In genomic region chr20:5722927-5723326, GRCh38 we compare ENCODE assay signal across 13 cellular contexts.
"Had no signal": no experiment of that assay in that cellular context is flagged by ENCODE, and none has a peak within 500 bp of the region (broad histone marks: within the 10 kb centered on the region; RNA-seq: fewer than 3 reads in every experiment).

No MANE protein-coding gene starts in this region.

- H3K27ac Mint-ChIP-seq: activated CD8-positive, alpha-beta memory T cell treated with anti-CD3 and anti-CD28 coated beads, Interleukin-2, amount 10 ng/mL, durations not matched to agents 7 days and 5 days; activated naive CD4-positive, alpha-beta T cell treated with anti-CD3 and anti-CD28 coated beads, Interleukin-2, amount 50 U/mL, for 72 hours; activated T-cell treated with anti-CD3 and anti-CD28 coated beads, Interleukin-2, amount 50 U/mL, for 24 hours; stimulated activated memory B cell treated with anti-CD40 and anti-IgM and Interleukin-4, amounts not matched to agents 10 μg/mL and 1 μg/mL and 100 μg/mL, for 72 hours had no signal

- H3K36me3 Mint-ChIP-seq: activated CD8-positive, alpha-beta memory T cell treated with anti-CD3 and anti-CD28 coated beads, Interleukin-2, amount 10 ng/mL, durations not matched to agents 7 days and 5 days; activated naive CD4-positive, alpha-beta T cell treated with anti-CD3 and anti-CD28 coated beads, Interleukin-2, amount 50 U/mL, for 72 hours; stimulated activated memory B cell treated with anti-CD40 and anti-IgM and Interleukin-4, amounts not matched to agents 10 μg/mL and 1 μg/mL and 100 μg/mL, for 72 hours had no signal

- H3K27me3 Mint-ChIP-seq: activated T-cell treated with anti-CD3 and anti-CD28 coated beads, Interleukin-2, amount 50 U/mL, for 24 hours had no signal

- H3K4me3 Mint-ChIP-seq: activated CD8-positive, alpha-beta memory T cell treated with anti-CD3 and anti-CD28 coated beads, Interleukin-2, amount 10 ng/mL, durations not matched to agents 7 days and 5 days; activated T-cell treated with anti-CD3 and anti-CD28 coated beads, Interleukin-2, amount 50 U/mL, for 24 hours; stimulated activated memory B cell treated with anti-CD40 and anti-IgM and Interleukin-4, amounts not matched to agents 10 μg/mL and 1 μg/mL and 100 μg/mL, for 72 hours had no signal

- DNase-seq: activated CD4-positive, alpha-beta T cell treated with anti-CD3 and anti-CD28 coated beads, Interleukin-2, amount 50 U/mL, for 1 hour; activated CD8-positive, alpha-beta memory T cell treated with anti-CD3 and anti-CD28 coated beads, Interleukin-2, amount 10 ng/mL, durations not matched to agents 7 days and 5 days; activated T-cell treated with anti-CD3 and anti-CD28 coated beads, Interleukin-2, amount 50 U/mL, for 24 hours; anterior cingulate cortex; brain microvascular endothelial cell; cerebellar nuclear complex; dermis blood vessel endothelial cell; gastrocnemius medialis; heart left ventricle; left colon; midbrain had no signal

- ATAC-seq: activated CD8-positive, alpha-beta memory T cell treated with anti-CD3 and anti-CD28 coated beads, Interleukin-2, amount 10 ng/mL, durations not matched to agents 7 days and 5 days; activated naive CD4-positive, alpha-beta T cell treated with anti-CD3 and anti-CD28 coated beads, Interleukin-2, amount 50 U/mL, for 72 hours; gastrocnemius medialis; heart left ventricle; left colon; stimulated activated memory B cell treated with anti-CD40 and anti-IgM and Interleukin-4, amounts not matched to agents 10 μg/mL and 1 μg/mL and 100 μg/mL, for 72 hours had no signal

- H3K9me3 Mint-ChIP-seq: activated naive CD4-positive, alpha-beta T cell treated with anti-CD3 and anti-CD28 coated beads, Interleukin-2, amount 50 U/mL, for 72 hours had no signal
